In genomic region chr11:11641581-11641980, GRCh38 we compare ENCODE assay signal across 15 cellular contexts. TPM values are rescaled to one million over a fixed set of nuclear protein-coding genes. Genes with fewer than 3 reads are reported as not detected.
"Had no signal": no experiment of that assay in that cellular context is flagged by ENCODE, and none has a peak within 500 bp of the region (broad histone marks: within the 10 kb centered on the region; RNA-seq: fewer than 3 reads in every experiment).

No MANE protein-coding gene starts in this region.

- H3K9ac ChIP-seq: neural progenitor cell had no signal

- H3K27ac ChIP-seq: coronary artery, neural progenitor cell had no signal

- H3K36me3 ChIP-seq: neural progenitor cell had no signal

- H3K4me2 ChIP-seq: neural progenitor cell had no signal

- H3K4me3 ChIP-seq: coronary artery, neural progenitor cell had no signal

- H3K27me3 ChIP-seq: neural progenitor cell had no signal

- DNase-seq: activated B cell treated with CpG ODN at 0.5 μM for 24 hours; activated CD4-positive, alpha-beta T cell treated with anti-CD3 and anti-CD28 coated beads for 48 hours; activated CD8-positive, alpha-beta T cell treated with anti-CD3 and anti-CD28 coated beads for 36 hours; activated effector memory CD4-positive, alpha-beta T cell treated with Interleukin-2 at 50 U/mL for 16 hours; activated naive CD4-positive, alpha-beta T cell treated with anti-CD3 and anti-CD28 coated beads, Interleukin-2, amount 50 U/mL, for 16 hours; activated T-cell treated with anti-CD3 and anti-CD28 coated beads, Interleukin-2, amount 50 U/mL, for 4 hours; central memory CD4-positive, alpha-beta T cell; effector CD8-positive, alpha-beta T cell; retina; stimulated activated CD4-positive, alpha-beta T cell treated with anti-CD3 and anti-CD28 coated beads, Interleukin-4, amount 100 ng/mL, for 24 hours; stimulated activated naive CD4-positive, alpha-beta T cell; T-helper 2 cell; trophoblast cell had no signal

RNA-seq across cellular contexts. Expression of gene GALNT18, which starts 19.8 kb away (rescaled TPM):
- total RNA-seq: activated B cell treated with CpG ODN at 0.5 μM for 24 hours had no signal
